22 cellular contexts compared by ENCODE assay signal in the genomic region with DNA sequence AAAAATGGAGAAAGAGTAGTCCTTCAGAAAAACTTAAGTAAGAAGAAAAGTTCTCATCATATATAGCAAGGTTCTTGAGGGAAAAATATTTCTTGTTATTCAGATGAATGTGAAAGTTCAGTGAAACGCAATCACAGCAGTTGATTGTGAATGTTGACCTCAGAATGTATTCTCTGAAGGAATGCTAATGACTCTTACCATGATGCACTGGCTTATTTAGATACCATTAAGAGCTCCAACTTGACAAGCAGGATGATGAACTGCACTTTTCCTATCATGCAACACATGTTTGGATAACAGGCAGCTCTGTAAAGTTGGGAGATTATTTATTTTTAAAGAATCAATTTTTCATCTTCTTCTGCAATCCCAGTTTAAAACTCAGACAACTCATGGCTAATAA.
A peak's percentile ranks its signal among the peaks of the same experiment; 100 is the strongest.
DNase-seq lines count a peak whose midpoint lies in the region; ATAC-seq and TF ChIP-seq lines count a peak whose summit lies in the region.
"Had no signal": no experiment of that assay in that cellular context is flagged by ENCODE, and none has a peak within 500 bp of the region (broad histone marks: within the 10 kb centered on the region; RNA-seq: fewer than 3 reads in every experiment).

No MANE protein-coding gene starts in this region.

- TF ChIP-seq POLR2A in esophagus muscularis mucosa (IDR thresholded peaks at IDR 0.05; ENCODE audit: low read depth) (no peak), stomach (IDR thresholded peaks at IDR 0.05) (no peak)

- H3K27ac ChIP-seq in esophagus muscularis mucosa (replicated peaks in 1 of 4) (peak overlapping the region; percentile 91 to 98 (median 94)), stomach (peak overlapping the region in 4 of 5 donors; percentile 58 to 83 (median 76))
- H3K27ac ChIP-seq: dorsolateral prefrontal cortex, epithelial cell of prostate, parathyroid adenoma had no signal

- H3K4me3 ChIP-seq in esophagus muscularis mucosa (no peak overlapping the region), stomach (no peak overlapping the region)
- H3K4me3 ChIP-seq: dorsolateral prefrontal cortex had no signal

- DNase-seq in HCEC 1CT (peak; percentile 53), esophagus muscularis mucosa (ENCODE audit: extremely low spot score) (no peak), left ventricle myocardium superior (no peak), stomach (no peak), GM10248 (ENCODE audit: extremely low spot score) (no peak), NCI-H2171 (lab: John Stamatoyannopoulos, UW) (no peak)
- DNase-seq: activated CD4-positive, alpha-beta T cell treated with anti-CD3 and anti-CD28 coated beads, Interleukin-2, amount 10 ng/mL, durations not matched to agents 7 days and 5 days; activated CD8-positive, alpha-beta memory T cell treated with anti-CD3 and anti-CD28 coated beads, Interleukin-2, amount 50 U/mL, for 48 hours; activated gamma-delta T cell; CD4-positive, CD25-positive, alpha-beta regulatory T cell; dorsolateral prefrontal cortex; GF-D8; mammary epithelial cell; naive thymus-derived CD4-positive, alpha-beta T cell; NCI-H2029; NCI-H510A; stimulated activated CD4-positive, alpha-beta T cell treated with anti-CD3 and anti-CD28 coated beads, Interleukin-4, amount 100 ng/mL, for 24 hours; T-helper 1 cell had no signal

- ATAC-seq in left ventricle myocardium superior, result peak; percentile 68
- no peak for ATAC-seq in HG03159 (IDR thresholded peaks at IDR 0.05; ENCODE audit: unreplicated experiment)
- no peak for ATAC-seq in activated CD4-positive, CD25-positive, alpha-beta regulatory T cell treated with anti-CD3 and anti-CD28 coated beads, Interleukin-2, amount 50 U/mL, for 24 hours
- ATAC-seq: naive thymus-derived CD4-positive, alpha-beta T cell had no signal

- TF ChIP-seq CTCF in esophagus muscularis mucosa (IDR thresholded peaks at IDR 0.05) (no peak), stomach (IDR thresholded peaks at IDR 0.05) (no peak), GM10248 (IDR thresholded peaks at IDR 0.05; ENCODE audit: control extremely low read depth, extremely low read depth, low read depth, missing control alignments) (no peak)

- WGBS in esophagus muscularis mucosa, result 33% methylated on average over 1 of the region's 1 CpG
- 33 to 66% (median 47%) methylated on average over 1 of the region's 1 CpG for WGBS in stomach, 5 donors

- no peaks in the 10 kb centered on the region for H3K9me3 ChIP-seq in esophagus muscularis mucosa
- H3K9me3 ChIP-seq in stomach, result no peaks in the 10 kb centered on the region

- H3K27me3 ChIP-seq in esophagus muscularis mucosa, result no peaks in the 10 kb centered on the region
- no peaks in the 10 kb centered on the region for H3K27me3 ChIP-seq in stomach
- H3K27me3 ChIP-seq: dorsolateral prefrontal cortex had no signal

- H3K36me3 ChIP-seq in esophagus muscularis mucosa (peaks cover 0 to 5% (median 2%) of the 10 kb centered on the region in 4 donors), stomach (no peaks in the 10 kb centered on the region)

- intact Hi-C loops in esophagus muscularis mucosa (cut with DNase I), result no loop called here
- intact Hi-C loops in left ventricle myocardium superior (cut with micrococcal nuclease), result no loop called here
- intact Hi-C loops in stomach (cut with DNase I; ENCODE audit: low total_unique reads), result no loop called here

- POLR2A ChIA-PET in GM10248 (lab: Yijun Ruan, JAX), result no interaction called here

- CTCF ChIA-PET in GM10248 (lab: Yijun Ruan, JAX), result no interaction called here

- peaks cover 29 to 88% (median 62%) of the 10 kb centered on the region in 4 donors for H3K4me1 ChIP-seq in esophagus muscularis mucosa
- peaks cover 0 to 14% (median 8%) of the 10 kb centered on the region in 4 donors for H3K4me1 ChIP-seq in stomach
- H3K4me1 ChIP-seq: parathyroid adenoma had no signal

- no peak for TF ChIP-seq EP300 in esophagus muscularis mucosa (IDR thresholded peaks at IDR 0.05)
- no peak for TF ChIP-seq EP300 in stomach (IDR thresholded peaks at IDR 0.05)
